ENCODE assay signal across 29 cellular contexts in the genomic region with DNA sequence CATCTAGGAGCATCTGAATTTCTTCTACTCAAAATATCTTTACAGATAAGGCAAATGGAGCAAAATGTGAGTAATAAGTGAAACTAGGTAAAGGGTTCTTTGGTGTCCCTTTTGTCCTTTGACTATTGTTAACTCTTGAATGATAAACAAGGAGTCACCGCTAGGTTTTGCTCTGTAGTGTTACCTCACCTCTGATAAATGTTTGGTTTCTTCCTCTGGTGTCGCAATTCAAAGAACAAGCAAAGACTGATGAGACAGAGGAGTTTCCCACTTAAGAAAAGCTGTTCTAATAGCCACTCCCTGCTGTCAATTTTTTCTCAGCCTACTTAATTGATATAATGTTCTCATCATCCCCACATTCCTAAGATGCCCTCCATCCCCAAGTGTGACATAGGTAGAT.
DNase-seq lines count a peak whose midpoint lies in the region; ATAC-seq, FAIRE-seq and TF ChIP-seq lines count a peak whose summit lies in the region.
"Had no signal": no experiment of that assay in that cellular context is flagged by ENCODE, and none has a peak within 500 bp of the region (broad histone marks: within the 10 kb centered on the region; RNA-seq: fewer than 3 reads in every experiment).

No MANE protein-coding gene starts in this region.

- no peak for TF ChIP-seq CTCF in MCF 10A (IDR thresholded peaks at IDR 0.05; ENCODE audit: unreplicated experiment)
- TF ChIP-seq CTCF in breast epithelium (IDR thresholded peaks at IDR 0.05) = no peak
- no peak for TF ChIP-seq CTCF in astrocyte (IDR thresholded peaks at IDR 0.05; ENCODE audit: insufficient read depth, low read depth, low read length)

- H3K36me3 ChIP-seq in breast epithelium (no peaks in the 10 kb centered on the region), astrocyte (ENCODE audit: insufficient read depth, low read length) (no peaks in the 10 kb centered on the region)

- H3K4me3 Mint-ChIP-seq in MCF 10A (ENCODE audit: unreplicated experiment) (no peak overlapping the region), astrocyte (ENCODE audit: unreplicated experiment) (no peak overlapping the region)
- H3K4me3 Mint-ChIP-seq: B cell; CD8-positive, alpha-beta T cell had no signal

- H3K79me2 ChIP-seq in astrocyte (ENCODE audit: insufficient read depth, low read length) = no peaks in the 10 kb centered on the region

- no peaks in the 10 kb centered on the region for H3K9me3 ChIP-seq in breast epithelium
- H3K9me3 ChIP-seq in astrocyte (ENCODE audit: insufficient read depth, low read depth, low read length) = no peaks in the 10 kb centered on the region
- H3K9me3 ChIP-seq: Caco-2, SK-N-SH had no signal

- H3K27me3 Mint-ChIP-seq in MCF 10A (ENCODE audit: insufficient read depth, unreplicated experiment) (no peaks in the 10 kb centered on the region), astrocyte (ENCODE audit: low read depth, unreplicated experiment) (no peaks in the 10 kb centered on the region)
- H3K27me3 Mint-ChIP-seq: B cell had no signal

- H3K27ac Mint-ChIP-seq in MCF 10A (ENCODE audit: low read depth, unreplicated experiment) (no peak overlapping the region), astrocyte (ENCODE audit: unreplicated experiment) (peak overlapping the region; percentile 27)
- H3K27ac Mint-ChIP-seq: B cell; CD8-positive, alpha-beta T cell had no signal

- TF ChIP-seq POLR2A in breast epithelium (IDR thresholded peaks at IDR 0.05) = no peak

- POLR2A ChIA-PET in MCF 10A (lab: Yijun Ruan, JAX) = no interaction called here

- no peak overlapping the region for H3K4me2 ChIP-seq in astrocyte (ENCODE audit: low read length)
- H3K4me2 ChIP-seq: KMS-11, SK-N-SH had no signal

- H4K20me1 ChIP-seq in astrocyte (ENCODE audit: insufficient read depth, low read length) = no peaks in the 10 kb centered on the region

- peak; percentile 43 for DNase-seq in MCF 10A (ENCODE audit: unreplicated experiment)
- DNase-seq in breast epithelium (ENCODE audit: low spot score in 2 of 2) = no peak
- DNase-seq in astrocyte (ENCODE audit: low read depth) = no peak
- DNase-seq in stimulated activated naive CD4-positive, alpha-beta T cell (lab: John Stamatoyannopoulos, UW) = no peak
- no peak for DNase-seq in D341Med (ENCODE audit: low spot score)
- DNase-seq: Caco-2; CD8-positive, alpha-beta T cell; DMS 273 treated with DMSO at 0.1 percent for 48 hours; DMS79; GF-D8; NCI-H1092; NCI-H1436; NCI-H187; NCI-H2081 treated with DMSO at 0.1 percent for 48 hours; NCI-H2171; NCI-H226; NCI-H510A; NCI-H69; OCI-M1; SK-N-SH had no signal

- no peak overlapping the region for H2AFZ ChIP-seq in astrocyte (ENCODE audit: low read depth, low read length)

- H3K9me3 Mint-ChIP-seq in MCF 10A (ENCODE audit: unreplicated experiment) (no peaks in the 10 kb centered on the region), astrocyte (ENCODE audit: unreplicated experiment) (no peaks in the 10 kb centered on the region)

- intact Hi-C loops in MCF 10A (cut with micrococcal nuclease) = loop anchor here (10.0 kb wide), 2 partner anchors 516 to 706 kb away; no protein-coding TSS in a partner anchor
- intact Hi-C loops in breast epithelium (cut with DNase I; ENCODE audit: low total_unique reads) = no loop called here

- H3K9ac ChIP-seq in astrocyte (ENCODE audit: low read length) = no peak overlapping the region
- H3K9ac ChIP-seq: KMS-11, SK-N-SH had no signal

- H3K4me3 ChIP-seq in breast epithelium (no peak overlapping the region), astrocyte (ENCODE audit: insufficient read depth, low read depth, low read length) (no peak overlapping the region)

- H3K27me3 ChIP-seq in breast epithelium (no peaks in the 10 kb centered on the region), astrocyte (ENCODE audit: insufficient read depth, low read length) (no peaks in the 10 kb centered on the region)

- H3K4me1 ChIP-seq in breast epithelium (no peaks in the 10 kb centered on the region), astrocyte (ENCODE audit: insufficient read depth, low read length) (no peaks in the 10 kb centered on the region)
- H3K4me1 ChIP-seq: Caco-2 had no signal

- H3K36me3 Mint-ChIP-seq in MCF 10A (ENCODE audit: insufficient read depth, unreplicated experiment) (no peaks in the 10 kb centered on the region), astrocyte (ENCODE audit: low read depth, unreplicated experiment) (no peaks in the 10 kb centered on the region)
- H3K36me3 Mint-ChIP-seq: CD8-positive, alpha-beta T cell had no signal

- ATAC-seq in esophagus mucosa = peak; percentile 37
- no peak for ATAC-seq in GM18502 (IDR thresholded peaks at IDR 0.05; ENCODE audit: poor library complexity, unreplicated experiment)
- ATAC-seq: CD8-positive, alpha-beta T cell had no signal

- BruUV-seq in MCF 10A (replicated peaks; lab: Mats Ljungman, UMichigan) = no TSS peak

- H3K27ac ChIP-seq in breast epithelium (no peak overlapping the region), astrocyte (ENCODE audit: low read depth, low read length) (no peak overlapping the region)
- H3K27ac ChIP-seq: 22Rv1, C4-2B, KMS-11 had no signal

- CTCF ChIA-PET in MCF 10A (lab: Yijun Ruan, JAX) = interaction anchor here (0.7 kb wide), 1 partner anchor 520 kb away, joined by 3 read pairs; no protein-coding TSS in a partner anchor

- no peak for FAIRE-seq in astrocyte (lab: Jason Lieb, UNC)
- FAIRE-seq: GM12891, H54, RCC 7860 had no signal

- peaks cover 7% of the 10 kb centered on the region for H3K4me1 Mint-ChIP-seq in MCF 10A (ENCODE audit: insufficient read depth, unreplicated experiment)
- peaks cover 12% of the 10 kb centered on the region for H3K4me1 Mint-ChIP-seq in astrocyte (ENCODE audit: low read depth, unreplicated experiment)
- H3K4me1 Mint-ChIP-seq: B cell had no signal
